ENCODE assay signal across 22 cellular contexts in genomic region chr12:101040936-101041335, GRCh38.
A peak's percentile ranks its signal among the peaks of the same experiment; 100 is the strongest.
DNase-seq lines count a peak whose midpoint lies in the region; ATAC-seq, FAIRE-seq and TF ChIP-seq lines count a peak whose summit lies in the region.
"Had no signal": no experiment of that assay in that cellular context is flagged by ENCODE, and none has a peak within 500 bp of the region (broad histone marks: within the 10 kb centered on the region; RNA-seq: fewer than 3 reads in every experiment).

No MANE protein-coding gene starts in this region.

- DNase-seq in EH (ENCODE audit: low read depth): peak; percentile 74
- peak; percentile 41 for DNase-seq in NCI-H69 (lab: John Stamatoyannopoulos, UW)
- DNase-seq in cardiac fibroblast (ENCODE audit: low read depth in 2 of 2): peak; percentile 19 to 53
- peak; percentile 14 to 18 for DNase-seq in foreskin fibroblast
- DNase-seq in HPDE6-E6E7 (ENCODE audit: extremely low spot score): no peak
- no peak for DNase-seq in HTR-8/SVneo (ENCODE audit: insufficient read length, low spot score)
- no peak for DNase-seq in MV-4-11 (lab: John Stamatoyannopoulos, UW)
- DNase-seq: 8988T; CD8-positive, alpha-beta T cell; DMS79 treated with DMSO at 0.1 percent for 48 hours; GF-D8; IMR-90; Karpas-422; MM.1S; NCI-H2029 treated with DMSO at 0.1 percent for 48 hours; NCI-H2171 treated with DMSO at 0.1 percent for 48 hours had no signal

- no peak for ATAC-seq in HG03097 (IDR thresholded peaks at IDR 0.05; ENCODE audit: low FRiP score, unreplicated experiment)
- ATAC-seq: CD8-positive, alpha-beta T cell; Panc1; Right ventricle myocardium inferior had no signal

- no peak for FAIRE-seq in HTR-8/SVneo (lab: Jason Lieb, UNC)
- FAIRE-seq: D721Med, GM12892 had no signal

- TF ChIP-seq CTCF in cardiac fibroblast (IDR thresholded peaks at IDR 0.05; ENCODE audit: low read depth, low read length) (no peak), foreskin fibroblast (IDR thresholded peaks at IDR 0.05; ENCODE audit: low read depth, low read length) (no peak)

- H3K4me3 ChIP-seq in cardiac fibroblast (replicated peaks in 1 of 2; ENCODE audit: low read depth in 2 of 2, low read length in 2 of 2): no peak overlapping the region
- no peak overlapping the region for H3K4me3 ChIP-seq in foreskin fibroblast (ENCODE audit: low read depth in 1 of 2, low read length in 2 of 2)
- H3K4me3 ChIP-seq: SK-N-MC had no signal

Comparison
In these comparisons a context has a peak if more than half of its experiments do, and no peak if none do; other contexts are left out.
1. DNase-seq: peak in EH (single experiment), NCI-H69 (single experiment), cardiac fibroblast (2 of 2) and foreskin fibroblast (2 of 2); none in HPDE6-E6E7 (single experiment), HTR-8/SVneo (single experiment) and MV-4-11 (single experiment).